In the genomic region with DNA sequence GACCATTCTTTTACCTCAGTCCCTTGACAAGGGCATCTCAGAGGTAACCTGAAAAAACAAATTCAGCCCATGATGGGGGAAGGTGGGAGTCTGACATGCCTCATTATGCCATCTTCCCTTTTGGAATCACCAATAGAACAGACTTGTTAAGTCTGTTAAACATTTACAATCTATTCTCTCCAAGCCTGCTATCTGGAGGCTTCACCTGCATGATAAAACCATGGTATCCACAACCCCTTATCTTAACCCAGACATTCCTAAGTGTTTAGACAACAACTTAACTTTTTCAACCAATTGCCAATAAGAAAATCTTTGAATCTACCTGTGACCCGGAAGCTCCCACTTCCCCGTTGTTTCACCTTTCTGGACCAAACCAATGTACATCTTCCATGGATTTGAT, we compare ENCODE assay signal across 29 cellular contexts.
"Had no signal": no experiment of that assay in that cellular context is flagged by ENCODE, and none has a peak within 500 bp of the region (broad histone marks: within the 10 kb centered on the region; RNA-seq: fewer than 3 reads in every experiment).

No MANE protein-coding gene starts in this region.

- H3K27ac Mint-ChIP-seq: activated CD4-positive, alpha-beta T cell treated with anti-CD3 and anti-CD28 coated beads, Interleukin-2, amount 10 ng/mL, durations not matched to agents 24 days and 14 days; activated CD8-positive, alpha-beta T cell treated with anti-CD3 and anti-CD28 coated beads for 36 hours; activated naive CD4-positive, alpha-beta T cell treated with anti-CD3 and anti-CD28 coated beads for 36 hours; activated naive CD4-positive, alpha-beta T cell treated with anti-CD3 and anti-CD28 coated beads, Interleukin-2, amount 50 U/mL, for 72 hours; activated T-helper 1 cell treated with anti-CD3 and anti-CD28 coated beads, Interleukin-12 subunit alpha, Interleukin-12 subunit beta, Interleukin-2, Interleukin-4 antibody, amounts not matched to agents 30 ng/mL and 10 ng/mL and 1 ng/mL, durations not matched to agents 14 hours and 24 hours and 36 hours had no signal

- H3K27me3 Mint-ChIP-seq: activated CD4-positive, alpha-beta T cell treated with anti-CD3 and anti-CD28 coated beads, Interleukin-2, amount 10 ng/mL, durations not matched to agents 24 days and 14 days; activated CD8-positive, alpha-beta T cell treated with anti-CD3 and anti-CD28 coated beads for 36 hours had no signal

- H3K36me3 Mint-ChIP-seq: activated naive CD4-positive, alpha-beta T cell treated with anti-CD3 and anti-CD28 coated beads, Interleukin-2, amount 50 U/mL, for 72 hours had no signal

- H3K27ac ChIP-seq: adrenal gland, body of pancreas, breast epithelium had no signal

- H3K36me3 ChIP-seq: adrenal gland, breast epithelium, MG63 had no signal

- H3K4me3 Mint-ChIP-seq: activated CD4-positive, alpha-beta T cell treated with anti-CD3 and anti-CD28 coated beads, Interleukin-2, amount 10 ng/mL, durations not matched to agents 24 days and 14 days; activated CD8-positive, alpha-beta T cell treated with anti-CD3 and anti-CD28 coated beads for 36 hours; activated naive CD4-positive, alpha-beta T cell treated with anti-CD3 and anti-CD28 coated beads for 36 hours; activated T-helper 1 cell treated with anti-CD3 and anti-CD28 coated beads, Interleukin-12 subunit alpha, Interleukin-12 subunit beta, Interleukin-2, Interleukin-4 antibody, amounts not matched to agents 30 ng/mL and 10 ng/mL and 1 ng/mL, durations not matched to agents 14 hours and 24 hours and 36 hours had no signal

- ATAC-seq: activated CD8-positive, alpha-beta T cell treated with anti-CD3 and anti-CD28 coated beads for 36 hours; activated naive CD4-positive, alpha-beta T cell treated with anti-CD3 and anti-CD28 coated beads, Interleukin-2, amount 50 U/mL, for 72 hours; body of pancreas; PC-3 had no signal

- H3K9me3 ChIP-seq: adrenal gland, body of pancreas, breast epithelium, MG63 had no signal

- DNase-seq: activated CD4-positive, alpha-beta T cell treated with anti-CD3 and anti-CD28 coated beads, Interleukin-2, amount 10 ng/mL, durations not matched to agents 24 days and 14 days; activated CD4-positive, alpha-beta T cell treated with anti-CD3 and anti-CD28 coated beads, Interleukin-2, amount 50 U/mL, for 4 hours; activated CD8-positive, alpha-beta T cell treated with anti-CD3 and anti-CD28 coated beads for 36 hours; activated gamma-delta T cell treated with Interleukin-2 at 50 U/mL for 16 hours; activated naive CD4-positive, alpha-beta T cell treated with anti-CD3 and anti-CD28 coated beads for 36 hours; activated T-cell treated with anti-CD3 and anti-CD28 coated beads, Interleukin-2, amount 50 U/mL, for 1 hour; adrenal gland; Kasumi-1; KG1; MG63; NCI-H1048; NCI-H1105 treated with DMSO at 0.1 percent for 48 hours; NCI-H1436; NCI-H1694; NCI-H1930; NCI-H2081 treated with DMSO at 0.1 percent for 48 hours; NCI-H345; NCI-H524 treated with DMSO at 0.1 percent for 48 hours; PC-3; Right ventricle myocardium superior; SW 1271; T-helper 1 cell; T-helper 2 cell; T-helper 9 cell had no signal

- H3K27me3 ChIP-seq: adrenal gland, body of pancreas, breast epithelium, MG63 had no signal

- FAIRE-seq: astrocyte had no signal

- H3K4me1 ChIP-seq: body of pancreas, breast epithelium had no signal

- H3K9me3 Mint-ChIP-seq: activated CD4-positive, alpha-beta T cell treated with anti-CD3 and anti-CD28 coated beads, Interleukin-2, amount 10 ng/mL, durations not matched to agents 24 days and 14 days; activated CD8-positive, alpha-beta T cell treated with anti-CD3 and anti-CD28 coated beads for 36 hours; activated naive CD4-positive, alpha-beta T cell treated with anti-CD3 and anti-CD28 coated beads for 36 hours; activated naive CD4-positive, alpha-beta T cell treated with anti-CD3 and anti-CD28 coated beads, Interleukin-2, amount 50 U/mL, for 72 hours; activated T-helper 1 cell treated with anti-CD3 and anti-CD28 coated beads, Interleukin-12 subunit alpha, Interleukin-12 subunit beta, Interleukin-2, Interleukin-4 antibody, amounts not matched to agents 30 ng/mL and 10 ng/mL and 1 ng/mL, durations not matched to agents 14 hours and 24 hours and 36 hours had no signal

- H3K4me3 ChIP-seq: adrenal gland, body of pancreas, breast epithelium, MG63 had no signal
